In the genomic region with DNA sequence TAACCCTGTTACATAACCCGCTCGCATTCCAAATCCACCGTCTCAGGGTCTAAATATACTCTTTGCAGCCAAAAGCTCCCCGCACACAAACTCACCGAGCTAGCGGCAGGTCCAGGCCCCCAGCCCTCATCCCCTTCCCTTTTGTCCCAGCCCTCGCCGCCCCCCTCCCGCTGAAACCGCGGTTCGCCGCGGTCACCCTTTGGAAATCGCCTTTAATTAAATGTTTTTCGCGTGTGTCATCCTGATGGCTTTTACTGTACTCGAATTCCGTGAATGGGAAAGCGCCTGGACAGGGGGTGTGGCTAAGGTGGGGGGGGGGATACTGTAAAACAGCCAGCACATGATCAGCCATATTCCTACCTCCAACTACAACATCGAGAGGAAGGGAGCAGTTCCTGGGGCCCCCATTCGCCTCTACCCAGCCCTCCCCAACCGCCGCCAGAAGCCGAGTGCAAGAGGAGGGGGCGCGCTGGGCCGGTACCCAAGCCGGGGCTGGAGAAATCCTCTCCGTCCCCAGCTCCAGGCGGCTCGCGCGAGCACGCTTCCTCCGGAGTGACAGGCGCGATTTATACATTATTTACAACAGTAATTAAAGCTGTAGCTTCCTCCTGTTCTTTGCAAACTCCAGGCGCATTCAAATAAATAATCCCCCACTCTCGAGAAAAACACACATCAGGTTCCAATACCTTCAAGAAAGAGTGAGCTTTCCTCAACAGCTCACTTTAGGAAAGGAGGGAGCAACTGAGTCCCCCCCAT, we compare ENCODE assay signal across 8 cellular contexts. TPM values are rescaled to one million over a fixed set of nuclear protein-coding genes. Genes with fewer than 3 reads are reported as not detected.
DNase-seq lines count a peak whose midpoint lies in the region; ATAC-seq and TF ChIP-seq lines count a peak whose summit lies in the region.

No MANE protein-coding gene starts in this region.

- no peaks in the 10 kb centered on the region for H3K27me3 ChIP-seq in SJCRH30
- peaks cover 8% of the 10 kb centered on the region for H3K27me3 ChIP-seq in fibroblast of lung (ENCODE audit: control insufficient read depth, insufficient read depth, low read length)

- H3K4me3 ChIP-seq in SJCRH30 (peak overlapping the region; percentile 72), fibroblast of lung (replicated peaks in 1 of 4; ENCODE audit: control extremely low read depth in 1 of 4, insufficient read depth in 1 of 4, low read depth in 3 of 4, low read length in 4 of 4) (peak overlapping the region; percentile 73 to 81 (median 75))

- H3K4me1 ChIP-seq in SJCRH30 (peaks cover 3% of the 10 kb centered on the region; the same call in 1 of the 2 replicates), fibroblast of lung (ENCODE audit: control insufficient read depth, extremely low read depth, insufficient read depth, low read length) (peaks cover 7% of the 10 kb centered on the region)

- CTCF ChIA-PET in activated naive CD4-positive, alpha-beta T cell treated with anti-CD3 and anti-CD28 coated beads for 36 hours (lab: Charles Lee), result no interaction called here

- H3K36me3 Mint-ChIP-seq in activated naive CD4-positive, alpha-beta T cell treated with anti-CD3 and anti-CD28 coated beads for 36 hours (ENCODE audit: low read depth), result no peaks in the 10 kb centered on the region
- H3K36me3 Mint-ChIP-seq in naive B cell, result no peaks in the 10 kb centered on the region

- H3K36me3 ChIP-seq in SJCRH30 (no peaks in the 10 kb centered on the region), fibroblast of lung (ENCODE audit: control insufficient read depth, insufficient read depth, low read length) (no peaks in the 10 kb centered on the region)

- H3K79me2 ChIP-seq in fibroblast of lung (ENCODE audit: control insufficient read depth, insufficient read depth, low read length), result no peaks in the 10 kb centered on the region

- no peaks in the 10 kb centered on the region for H3K9me3 ChIP-seq in SJCRH30 (replicated peaks)
- no peaks in the 10 kb centered on the region for H3K9me3 ChIP-seq in fibroblast of lung (ENCODE audit: control insufficient read depth, insufficient read depth, low read depth, low read length)

- no peak for DNase-seq in activated naive CD4-positive, alpha-beta T cell treated with anti-CD3 and anti-CD28 coated beads for 36 hours
- no peak for DNase-seq in activated naive CD4-positive, alpha-beta T cell (lab: John Stamatoyannopoulos, UW)
- DNase-seq in SJCRH30 (peak; percentile 62 to 74), fibroblast of lung (ENCODE audit: low read depth in 2 of 2) (peak; percentile 52 to 80), naive B cell (no peak), occipital lobe (lab: John Stamatoyannopoulos, UW) (no peak), NCI-H1436 treated with DMSO at 0.1 percent for 48 hours (lab: John Stamatoyannopoulos, UW) (no peak)

- peaks cover 7% of the 10 kb centered on the region for H3K4me1 Mint-ChIP-seq in activated naive CD4-positive, alpha-beta T cell treated with anti-CD3 and anti-CD28 coated beads for 36 hours (ENCODE audit: low read depth)
- peaks cover 0 to 9% (median 4%) of the 10 kb centered on the region in 3 donors for H3K4me1 Mint-ChIP-seq in naive B cell

- TF ChIP-seq CTCF in fibroblast of lung (conservative IDR thresholded peaks at IDR 0.05 in 1 of 2, IDR thresholded peaks at IDR 0.05 in 1 of 2; ENCODE audit: low read depth in 1 of 2, low read length in 2 of 2), result no peak

- ATAC-seq in naive B cell (ENCODE audit: low read depth in 2 of 2) (no peak), GM21619 (IDR thresholded peaks at IDR 0.05; ENCODE audit: unreplicated experiment) (no peak)

- no peaks in the 10 kb centered on the region for H3K9me3 Mint-ChIP-seq in activated naive CD4-positive, alpha-beta T cell treated with anti-CD3 and anti-CD28 coated beads for 36 hours
- H3K9me3 Mint-ChIP-seq in naive B cell, result peaks cover 0 to 6% (median 0%) of the 10 kb centered on the region in 7 donors

- H3K9ac ChIP-seq in fibroblast of lung (ENCODE audit: insufficient read depth, low read length), result peak overlapping the region; percentile 31

- H3K27ac Mint-ChIP-seq in activated naive CD4-positive, alpha-beta T cell treated with anti-CD3 and anti-CD28 coated beads for 36 hours, result no peak overlapping the region
- no peak overlapping the region for H3K27ac Mint-ChIP-seq in naive B cell

- H3K27me3 Mint-ChIP-seq in activated naive CD4-positive, alpha-beta T cell treated with anti-CD3 and anti-CD28 coated beads for 36 hours (ENCODE audit: low read depth), result peaks cover 48% of the 10 kb centered on the region
- peaks cover 45 to 62% (median 51%) of the 10 kb centered on the region in 3 donors for H3K27me3 Mint-ChIP-seq in naive B cell

- H3K4me2 ChIP-seq in fibroblast of lung (ENCODE audit: extremely low read depth, insufficient read depth, low read length), result peak overlapping the region; percentile 71

- H4K20me1 ChIP-seq in fibroblast of lung (ENCODE audit: control insufficient read depth, extremely low read depth, insufficient read depth, low read length), result no peaks in the 10 kb centered on the region

- H2AFZ ChIP-seq in fibroblast of lung (ENCODE audit: low read length), result peak overlapping the region; percentile 20

- H3K27ac ChIP-seq in SJCRH30 (peak overlapping the region; percentile 64), fibroblast of lung (ENCODE audit: insufficient read depth, low read length) (no peak overlapping the region)

- intact Hi-C loops in activated naive CD4-positive, alpha-beta T cell treated with anti-CD3 and anti-CD28 coated beads for 36 hours (cut with micrococcal nuclease), result no loop called here

- peak overlapping the region; percentile 48 for H3K4me3 Mint-ChIP-seq in activated naive CD4-positive, alpha-beta T cell treated with anti-CD3 and anti-CD28 coated beads for 36 hours
- peak overlapping the region in 5 of 8 donors; percentile 12 to 66 (median 21) for H3K4me3 Mint-ChIP-seq in naive B cell

RNA-seq across cellular contexts. Expression of gene RORA, which starts 1.7 kb away (rescaled TPM):
- total RNA-seq in activated naive CD4-positive, alpha-beta T cell treated with anti-CD3 and anti-CD28 coated beads for 36 hours, result 10 to 100 TPM; 39.8 to 41.4 TPM
- total RNA-seq in SJCRH30 (2014; rRNA removed; shearing (Covaris generic)), result 19.2 and 28.6 TPM in 2 replicates
- total RNA-seq in fibroblast of lung, result 8.5 and 12.2 TPM in 2 replicates
- 4.7 and 5.3 TPM in 2 replicates for polyA plus RNA-seq in fibroblast of lung
- 2.5 and 2.6 TPM in 2 replicates for polyA plus RNA-seq in fibroblast of lung (2012)
- 4.0 and 4.8 TPM in 2 replicates for polyA minus RNA-seq in fibroblast of lung (ENCODE audit: low replicate concordance)
- polyA plus RNA-seq in naive B cell (ENCODE audit: low read depth in 6 of 6), result 1 to 10 TPM in 4 of 6 donors, under 1 TPM in 1, not detected in 1; 0.74 to 2.1 (median 1.4) TPM
- total RNA-seq in occipital lobe, result 48.7 TPM

Comparison
In these comparisons a context has a peak if more than half of its experiments do, and no peak if none do; other contexts are left out.
1. DNase-seq: peak in SJCRH30 (2 of 2) and fibroblast of lung (2 of 2); none in activated naive CD4-positive, alpha-beta T cell treated with anti-CD3 and anti-CD28 coated beads for 36 hours (single experiment), activated naive CD4-positive, alpha-beta T cell (0 of 4), naive B cell (single experiment), occipital lobe (single experiment) and NCI-H1436 treated with DMSO at 0.1 percent for 48 hours (single experiment).